Comparison of ENCODE assay signal across 8 cellular contexts in the genomic region with DNA sequence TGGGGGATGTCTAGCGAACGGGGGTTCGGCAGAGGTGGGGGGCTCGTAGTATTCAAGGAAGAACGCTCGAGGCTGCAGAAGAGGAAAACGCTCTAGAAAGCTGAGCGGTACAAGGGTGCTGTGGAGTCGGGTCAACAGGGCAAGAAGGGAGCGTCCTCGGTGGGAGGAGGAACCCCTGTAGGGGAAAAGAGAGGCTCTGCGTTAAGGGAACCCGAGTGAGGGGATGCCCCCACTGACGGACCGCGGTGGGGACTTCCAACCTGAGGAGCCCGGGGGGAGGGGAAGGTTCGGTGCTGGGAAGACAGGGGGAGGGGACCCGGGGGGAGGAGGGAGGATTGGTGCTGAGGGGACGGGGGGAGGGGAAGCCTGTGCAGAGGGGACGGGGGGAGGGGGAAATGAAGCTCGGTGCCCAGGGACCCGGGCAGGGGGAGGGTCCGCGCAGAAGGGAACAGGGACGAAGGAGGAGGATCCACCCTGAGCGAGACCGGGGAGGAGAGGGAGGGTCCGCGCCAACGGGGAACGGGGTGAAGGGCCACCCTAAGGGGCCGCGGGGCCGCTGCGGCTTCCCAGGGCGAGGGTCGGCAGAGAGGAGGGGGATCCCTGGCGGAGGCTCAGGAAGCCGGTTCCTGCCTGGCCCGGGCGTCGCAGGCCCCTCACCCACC. TPM values are rescaled to one million over a fixed set of nuclear protein-coding genes. Genes with fewer than 3 reads are reported as not detected.
A peak's percentile ranks its signal among the peaks of the same experiment; 100 is the strongest.
DNase-seq lines count a peak whose midpoint lies in the region; ATAC-seq and TF ChIP-seq lines count a peak whose summit lies in the region.

No MANE protein-coding gene starts in this region.

- H3K9ac ChIP-seq in mesendoderm (ENCODE audit: low read length), result peak overlapping the region; percentile 90

- H2BK5ac ChIP-seq in mesendoderm (ENCODE audit: low read length), result peak overlapping the region; percentile 80

- peak overlapping the region; percentile 95 for H3K4ac ChIP-seq in mesendoderm (ENCODE audit: low read depth, low read length)

- peak overlapping the region; percentile 60 for H3K27ac Mint-ChIP-seq in activated T-cell treated with anti-CD3 and anti-CD28 coated beads, Interleukin-2, amount 50 U/mL, for 24 hours

- H3K36me3 Mint-ChIP-seq in activated T-cell treated with anti-CD3 and anti-CD28 coated beads, Interleukin-2, amount 50 U/mL, for 24 hours (ENCODE audit: low read depth), result no peaks in the 10 kb centered on the region

- H3K36me3 ChIP-seq in OCI-LY7 (ENCODE audit: insufficient read depth, low read length) (no peaks in the 10 kb centered on the region), mesendoderm (ENCODE audit: control insufficient read depth, insufficient read depth, low read length) (no peaks in the 10 kb centered on the region), upper lobe of left lung (no peaks in the 10 kb centered on the region)

- intact Hi-C loops in OCI-LY7 (cut with micrococcal nuclease; ENCODE audit: unreplicated experiment), result loop anchor here (1.0 to 10.0 kb wide), 6 partner anchors 90 to 994 kb away; a partner anchor contains a TSS

- H3K4me1 ChIP-seq in OCI-LY7 (ENCODE audit: insufficient read depth, low read length, poor library complexity, severe bottlenecking) (peaks cover 45% of the 10 kb centered on the region), mesendoderm (ENCODE audit: control insufficient read depth, low read depth, low read length) (peaks cover 3% of the 10 kb centered on the region), upper lobe of left lung (peaks cover 21 to 43% (median 26%) of the 10 kb centered on the region in 4 donors)

- peaks cover 46% of the 10 kb centered on the region for H3K4me1 Mint-ChIP-seq in activated T-cell treated with anti-CD3 and anti-CD28 coated beads, Interleukin-2, amount 50 U/mL, for 24 hours (ENCODE audit: low read depth)

- no peaks in the 10 kb centered on the region for H3K9me3 ChIP-seq in OCI-LY7 (ENCODE audit: low read length)
- H3K9me3 ChIP-seq in upper lobe of left lung, result no peaks in the 10 kb centered on the region

- DNase-seq in activated T-cell treated with anti-CD3 and anti-CD28 coated beads, Interleukin-2, amount 50 U/mL, for 24 hours, result no peak
- DNase-seq in activated T-cell treated with anti-CD3 and anti-CD28 coated beads, Interleukin-2, amount 50 U/mL, for 48 hours, result no peak
- peak; percentile 61 for DNase-seq in OCI-LY7 (ENCODE audit: low spot score)
- DNase-seq in choroid plexus epithelial cell (ENCODE audit: low read depth), result no peak
- DNase-seq in mesendoderm, result no peak
- peak in 1 of 2 donors; percentile 66 for DNase-seq in upper lobe of left lung

- no peak for TF ChIP-seq EP300 in upper lobe of left lung (IDR thresholded peaks at IDR 0.05)

- peaks cover 79% of the 10 kb centered on the region for H3K27me3 Mint-ChIP-seq in activated T-cell treated with anti-CD3 and anti-CD28 coated beads, Interleukin-2, amount 50 U/mL, for 24 hours

- H3K56ac ChIP-seq in mesendoderm (ENCODE audit: low read length), result peak overlapping the region; percentile 94

- no peak overlapping the region for H4K5ac ChIP-seq in mesendoderm (ENCODE audit: low read length)

- H3K4me2 ChIP-seq in OCI-LY7 (ENCODE audit: low read length), result peak overlapping the region; percentile 96
- peak overlapping the region; percentile 91 for H3K4me2 ChIP-seq in mesendoderm (ENCODE audit: low read length)

- no peak overlapping the region for H2AK5ac ChIP-seq in mesendoderm (ENCODE audit: low read length)

- BruUV-seq in OCI-LY7 (replicated peaks; lab: Mats Ljungman, UMichigan), result no TSS peak

- peaks cover 2% of the 10 kb centered on the region for H3K79me1 ChIP-seq in mesendoderm (ENCODE audit: low read length)

- H3K9me3 Mint-ChIP-seq in activated T-cell treated with anti-CD3 and anti-CD28 coated beads, Interleukin-2, amount 50 U/mL, for 24 hours, result no peaks in the 10 kb centered on the region

- H3K18ac ChIP-seq in mesendoderm (ENCODE audit: low read length), result peak overlapping the region; percentile 57

- CTCF ChIA-PET in OCI-LY7 (lab: Charles Lee; ENCODE audit: unreplicated experiment), result interaction anchor here (0.6 to 1.1 kb wide), 4 partner anchors 9 to 511 kb away, joined by 3 read pairs; a partner anchor contains a TSS

- peaks cover 40% of the 10 kb centered on the region for H4K20me1 ChIP-seq in OCI-LY7 (ENCODE audit: insufficient read depth, low read length)

- POLR2A ChIA-PET in OCI-LY7 (lab: Charles Lee), result interaction anchor here (0.5 to 1.2 kb wide), 5 partner anchors 37 to 598 kb away, joined by 3 to 6 read pairs (median 4); a partner anchor contains a TSS

- no peak overlapping the region for H4K8ac ChIP-seq in mesendoderm (ENCODE audit: low read depth, low read length)

- H3K79me2 ChIP-seq in OCI-LY7 (ENCODE audit: insufficient read depth, low read depth, low read length), result peaks cover 50% of the 10 kb centered on the region
- H3K79me2 ChIP-seq in mesendoderm (ENCODE audit: control insufficient read depth, insufficient read depth, low read length), result peaks cover 17% of the 10 kb centered on the region

- peak overlapping the region; percentile 81 for H3K4me3 Mint-ChIP-seq in activated T-cell treated with anti-CD3 and anti-CD28 coated beads, Interleukin-2, amount 50 U/mL, for 24 hours

- no peak for TF ChIP-seq CTCF in OCI-LY7 (conservative IDR thresholded peaks at IDR 0.05; ENCODE audit: low read length)
- no peak for TF ChIP-seq CTCF in choroid plexus epithelial cell (conservative IDR thresholded peaks at IDR 0.05; ENCODE audit: low read depth, low read length)
- TF ChIP-seq CTCF in upper lobe of left lung (IDR thresholded peaks at IDR 0.05), result no peak

- no peak for ATAC-seq in upper lobe of left lung (ENCODE audit: low FRiP score in 2 of 2)
- ATAC-seq in GM21825 (IDR thresholded peaks at IDR 0.05; ENCODE audit: unreplicated experiment), result no peak
- no peak for ATAC-seq in HG03378 (IDR thresholded peaks at IDR 0.05; ENCODE audit: unreplicated experiment)

- H3K27ac ChIP-seq in OCI-LY7 (ENCODE audit: low read depth, low read length, poor library complexity, severe bottlenecking), result peak overlapping the region; percentile 60
- peak overlapping the region; percentile 72 for H3K27ac ChIP-seq in mesendoderm (ENCODE audit: low read depth, low read length)
- H3K27ac ChIP-seq in upper lobe of left lung, result peak overlapping the region; percentile 39 to 87 (median 76)

- no peak overlapping the region for H3K23ac ChIP-seq in mesendoderm (ENCODE audit: low read length)

- H3K9me2 ChIP-seq in OCI-LY7 (ENCODE audit: insufficient read depth, low read length), result no peaks in the 10 kb centered on the region

- H2BK15ac ChIP-seq in mesendoderm (replicated peaks; ENCODE audit: low read depth), result no peak overlapping the region

- H2BK120ac ChIP-seq in mesendoderm (ENCODE audit: low read depth, low read length), result peak overlapping the region; percentile 32

- WGBS in mesendoderm (ENCODE audit: extremely low coverage, insufficient coverage, low lambda C conversion rate), result no CpG with 5 or more reads among the region's 43 CpGs
- WGBS in upper lobe of left lung, 2 donors, result 2% methylated on average over 35 to 39 of the region's 43 CpGs

- H2AFZ ChIP-seq in OCI-LY7 (ENCODE audit: low read length), result peak overlapping the region; percentile 63

- TF ChIP-seq POLR2A in upper lobe of left lung (IDR thresholded peaks at IDR 0.05), result no peak

- H3K4me3 ChIP-seq in OCI-LY7 (ENCODE audit: low read depth, low read length, poor library complexity, severe bottlenecking) (peak overlapping the region; percentile 84), choroid plexus epithelial cell (ENCODE audit: low read depth, low read length) (peak overlapping the region; percentile 72), mesendoderm (ENCODE audit: low read length) (peak overlapping the region; percentile 81), upper lobe of left lung (peak overlapping the region; percentile 67 to 97 (median 92))

- no peaks in the 10 kb centered on the region for H3K27me3 ChIP-seq in mesendoderm (ENCODE audit: insufficient read depth, low read length, poor library complexity)
- H3K27me3 ChIP-seq in upper lobe of left lung, result peaks cover 0 to 5% (median 2%) of the 10 kb centered on the region in 4 donors

RNA-seq across cellular contexts. Expression of a gene that starts 0.6 kb away (rescaled TPM):
- total RNA-seq in OCI-LY7 (2014; rRNA removed; shearing (Covaris generic)), result 13.0 and 17.5 TPM in 2 replicates
- total RNA-seq in OCI-LY7 (2022), result 21.7 and 23.0 TPM in 2 replicates
- polyA plus RNA-seq in mesendoderm (2013, experiment 1 of 2), result 58.7 TPM
- polyA plus RNA-seq in mesendoderm (2013, experiment 2 of 2), result 58.1 TPM
- 10 to 100 TPM in 2 of 6 donors, 1 to 10 TPM in 4; 4.2 to 34.6 (median 8.2) TPM for total RNA-seq in upper lobe of left lung

RNA-seq across cellular contexts. Expression of a gene that starts 6.4 kb away (rescaled TPM):
- 3.4 and 4.4 TPM in 2 replicates for total RNA-seq in OCI-LY7 (2014; rRNA removed; shearing (Covaris generic))
- 6.0 and 6.7 TPM in 2 replicates for total RNA-seq in OCI-LY7 (2022)
- polyA plus RNA-seq in mesendoderm (2013, experiment 1 of 2), result 2.1 TPM
- 2.4 TPM for polyA plus RNA-seq in mesendoderm (2013, experiment 2 of 2)
- total RNA-seq in upper lobe of left lung, result 10 to 100 TPM in 4 of 6 donors, 1 to 10 TPM in 2; 4.2 to 35.6 (median 12.2) TPM
